In genomic region chr12:70609739-70610491, GRCh38 we compare ENCODE assay signal across 9 cellular contexts. TPM values are rescaled to one million over a fixed set of nuclear protein-coding genes. Genes with fewer than 3 reads are reported as not detected.
A peak's percentile ranks its signal among the peaks of the same experiment; 100 is the strongest.
DNase-seq lines count a peak whose midpoint lies in the region; ATAC-seq and TF ChIP-seq lines count a peak whose summit lies in the region.
"Had no signal": no experiment of that assay in that cellular context is flagged by ENCODE, and none has a peak within 500 bp of the region (broad histone marks: within the 10 kb centered on the region; RNA-seq: fewer than 3 reads in every experiment).

No MANE protein-coding gene starts in this region.

- H3K9me3 Mint-ChIP-seq in activated T-cell treated with anti-CD3 and anti-CD28 coated beads, Interleukin-2, amount 50 U/mL, for 24 hours = no peaks in the 10 kb centered on the region
- H3K9me3 Mint-ChIP-seq: activated naive CD4-positive, alpha-beta T cell treated with anti-CD3 and anti-CD28 coated beads, Interleukin-2, amount 50 U/mL, for 24 hours had no signal

- 20% methylated on average over 11 of the region's 63 CpGs for WGBS in SK-N-SH (ENCODE audit: low lambda C conversion rate)

- H3K27ac Mint-ChIP-seq in activated T-cell treated with anti-CD3 and anti-CD28 coated beads, Interleukin-2, amount 50 U/mL, for 24 hours = no peak overlapping the region
- H3K27ac Mint-ChIP-seq: activated naive CD4-positive, alpha-beta T cell treated with anti-CD3 and anti-CD28 coated beads, Interleukin-2, amount 50 U/mL, for 24 hours had no signal

- H3K9me2 ChIP-seq in SK-N-SH = no peaks in the 10 kb centered on the region

- no peak for TF ChIP-seq POLR2A in vagina (IDR thresholded peaks at IDR 0.05)

- H3K27me3 ChIP-seq in SK-N-SH (ENCODE audit: insufficient read depth) = no peaks in the 10 kb centered on the region
- no peaks in the 10 kb centered on the region for H3K27me3 ChIP-seq in vagina

- ATAC-seq in mucosa of descending colon (peak; percentile 95), HG03097 (IDR thresholded peaks at IDR 0.05; ENCODE audit: low FRiP score, unreplicated experiment) (no peak)

- peaks cover 7% of the 10 kb centered on the region for H3F3A ChIP-seq in SK-N-SH (replicated peaks; ENCODE audit: insufficient read depth)

- no peaks in the 10 kb centered on the region for H4K20me1 ChIP-seq in SK-N-SH (ENCODE audit: insufficient read depth)

- TF ChIP-seq RAD21 in SK-N-SH (IDR thresholded peaks at IDR 0.05; ENCODE audit: low read length) = no peak

- H3K4me1 ChIP-seq in SK-N-SH (ENCODE audit: control insufficient read depth in 1 of 2, insufficient read depth in 2 of 2, low read depth in 1 of 2, low read length in 1 of 2) = peaks cover 0 to 6% of the 10 kb centered on the region in 2 experiments; a peak in 3 of 4 replicates
- H3K4me1 ChIP-seq in mucosa of descending colon (ENCODE audit: low read depth) = peaks cover 4% of the 10 kb centered on the region
- H3K4me1 ChIP-seq in vagina = peaks cover 5% of the 10 kb centered on the region

- H3K27me3 Mint-ChIP-seq in activated T-cell treated with anti-CD3 and anti-CD28 coated beads, Interleukin-2, amount 50 U/mL, for 24 hours = peaks cover 64% of the 10 kb centered on the region

- H3K9me3 ChIP-seq in SK-N-SH (no peaks in the 10 kb centered on the region), mucosa of descending colon (no peaks in the 10 kb centered on the region), vagina (no peaks in the 10 kb centered on the region)

- TF ChIP-seq EP300 in SK-N-SH (IDR thresholded peaks at IDR 0.05; ENCODE audit: borderline replicate concordance in 1 of 2, low read depth in 1 of 2, low read length in 1 of 2) = no peak

- peak overlapping the region; percentile 51; the same call in 1 of the 2 replicates for H3K9ac ChIP-seq in SK-N-SH

- CTCF ChIA-PET in SK-N-SH (lab: Yijun Ruan, JAX) = interaction anchor here (1.2 to 1.5 kb wide), 4 partner anchors 20 to 709 kb away, joined by 3 to 4 read pairs (median 3); no protein-coding TSS in a partner anchor

- H3K36me3 ChIP-seq in SK-N-SH (replicated peaks in 1 of 2; ENCODE audit: control insufficient read depth in 1 of 2, insufficient read depth in 2 of 2, low read length in 1 of 2) (no peaks in the 10 kb centered on the region), mucosa of descending colon (ENCODE audit: low read depth) (no peaks in the 10 kb centered on the region), vagina (no peaks in the 10 kb centered on the region)

- no peak for TF ChIP-seq CTCF in SK-N-SH (IDR thresholded peaks at IDR 0.05)
- no peak for TF ChIP-seq CTCF in epithelial cell of proximal tubule (conservative IDR thresholded peaks at IDR 0.05; ENCODE audit: low read depth, low read length)
- no peak for TF ChIP-seq CTCF in mucosa of descending colon (IDR thresholded peaks at IDR 0.05)
- TF ChIP-seq CTCF in vagina (IDR thresholded peaks at IDR 0.05) = no peak

- no peaks in the 10 kb centered on the region for H3K36me3 Mint-ChIP-seq in activated T-cell treated with anti-CD3 and anti-CD28 coated beads, Interleukin-2, amount 50 U/mL, for 24 hours (ENCODE audit: low read depth)
- H3K36me3 Mint-ChIP-seq: activated naive CD4-positive, alpha-beta T cell treated with anti-CD3 and anti-CD28 coated beads, Interleukin-2, amount 50 U/mL, for 24 hours had no signal

- H3K4me3 ChIP-seq in SK-N-SH (ENCODE audit: low read depth in 2 of 2, low read length in 1 of 2) (peak overlapping the region; percentile 57 to 60), epithelial cell of proximal tubule (ENCODE audit: low read depth, low read length) (peak overlapping the region; percentile 67), mucosa of descending colon (peak overlapping the region; percentile 15), vagina (peak overlapping the region; percentile 38 to 53)

- H3K4me1 Mint-ChIP-seq in activated T-cell treated with anti-CD3 and anti-CD28 coated beads, Interleukin-2, amount 50 U/mL, for 24 hours (ENCODE audit: low read depth) = peaks cover 3% of the 10 kb centered on the region

- peak; percentile 30 for DNase-seq in activated T-cell treated with anti-CD3 and anti-CD28 coated beads, Interleukin-2, amount 50 U/mL, for 24 hours
- no peak for DNase-seq in activated T-cell treated with anti-CD3 and anti-CD28 coated beads, Interleukin-2, amount 50 U/mL, for 1 hour
- peak; percentile 81 for DNase-seq in SK-N-SH
- DNase-seq in epithelial cell of proximal tubule (ENCODE audit: low read depth) = no peak
- DNase-seq in mucosa of descending colon = peak; percentile 70 to 82 (median 78)
- DNase-seq in vagina (ENCODE audit: extremely low spot score in 2 of 2) = no peak
- DNase-seq in NCI-H1436 treated with DMSO at 0.1 percent for 48 hours (lab: John Stamatoyannopoulos, UW) = no peak

- H3K27ac ChIP-seq in SK-N-SH (ENCODE audit: low read depth in 2 of 2, low read length in 1 of 2) (no peak overlapping the region), vagina (peak overlapping the region; percentile 36)

- H3K4me3 Mint-ChIP-seq in activated T-cell treated with anti-CD3 and anti-CD28 coated beads, Interleukin-2, amount 50 U/mL, for 24 hours = peak overlapping the region; percentile 49

- H2AFZ ChIP-seq in SK-N-SH (ENCODE audit: low read depth) = peak overlapping the region; percentile 88

- intact Hi-C loops in mucosa of descending colon (cut with DNase I, micrococcal nuclease) = no loop called here
- intact Hi-C loops in vagina (cut with DNase I) = no loop called here

- POLR2A ChIA-PET in SK-N-SH (lab: Yijun Ruan, JAX) = no interaction called here

- peak overlapping the region; percentile 77 for H3K4me2 ChIP-seq in SK-N-SH

- H3K79me2 ChIP-seq in SK-N-SH (ENCODE audit: insufficient read depth) = no peaks in the 10 kb centered on the region

TF ChIP-seq in SK-N-SH, 30 proteins besides CTCF, POLR2A, EP300 and RAD21:
- no peak for TF ChIP-seq USF1 (IDR thresholded peaks at IDR 0.05; ENCODE audit: borderline replicate concordance, low read depth)
- TF ChIP-seq ZBTB33 (IDR thresholded peaks at IDR 0.05; ENCODE audit: borderline replicate concordance, low read depth) = no peak
- peak; percentile 34; the same call in 1 of the 2 replicates for TF ChIP-seq ELF1 (IDR thresholded peaks at IDR 0.05)
- TF ChIP-seq YY1 (IDR thresholded peaks at IDR 0.05; ENCODE audit: low read depth) = no peak
- TF ChIP-seq MAX (IDR thresholded peaks at IDR 0.05; ENCODE audit: low read depth) = no peak
- TF ChIP-seq USF2 (IDR thresholded peaks at IDR 0.05; ENCODE audit: borderline replicate concordance, low read depth, low read length) = no peak
- no peak for TF ChIP-seq SMC3 (IDR thresholded peaks at IDR 0.05; ENCODE audit: low read depth, low read length)
TF ChIP-seq in SK-N-SH: peak in this region for 1.

RNA-seq across cellular contexts. Expression of gene PTPRB, which starts 27.3 kb away (rescaled TPM):
- polyA plus RNA-seq in SK-N-SH (2012; rRNA removed) = 1.1 and 2.0 TPM in 2 replicates
- 1.2 and 1.4 TPM in 2 replicates for polyA plus RNA-seq in SK-N-SH (2012; cell fraction: cytosol; rRNA removed)
- 1.9 and 2.7 TPM in 2 replicates for polyA plus RNA-seq in SK-N-SH (2012; cell fraction: nucleus; rRNA removed)
- total RNA-seq in epithelial cell of proximal tubule (1.6 and 2.5 TPM in 2 replicates), mucosa of descending colon (10 to 100 TPM; 22.0 to 29.4 (median 27.9) TPM), vagina (21.9 TPM)

Comparison
In these comparisons a context has a peak if more than half of its experiments do, and no peak if none do; other contexts are left out.
1. DNase-seq: peak in activated T-cell treated with anti-CD3 and anti-CD28 coated beads, Interleukin-2, amount 50 U/mL, for 24 hours (single experiment), SK-N-SH (single experiment) and mucosa of descending colon (3 of 3); none in activated T-cell treated with anti-CD3 and anti-CD28 coated beads, Interleukin-2, amount 50 U/mL, for 1 hour (single experiment), epithelial cell of proximal tubule (single experiment), vagina (0 of 2) and NCI-H1436 treated with DMSO at 0.1 percent for 48 hours (single experiment).
2. H3K4me3 ChIP-seq: peak in every context shown above with its lines; median percentile 67 in epithelial cell of proximal tubule; 58 in SK-N-SH; 46 in vagina; 15 in mucosa of descending colon.